Comparison of ENCODE assay signal across 8 cellular contexts in the genomic region with DNA sequence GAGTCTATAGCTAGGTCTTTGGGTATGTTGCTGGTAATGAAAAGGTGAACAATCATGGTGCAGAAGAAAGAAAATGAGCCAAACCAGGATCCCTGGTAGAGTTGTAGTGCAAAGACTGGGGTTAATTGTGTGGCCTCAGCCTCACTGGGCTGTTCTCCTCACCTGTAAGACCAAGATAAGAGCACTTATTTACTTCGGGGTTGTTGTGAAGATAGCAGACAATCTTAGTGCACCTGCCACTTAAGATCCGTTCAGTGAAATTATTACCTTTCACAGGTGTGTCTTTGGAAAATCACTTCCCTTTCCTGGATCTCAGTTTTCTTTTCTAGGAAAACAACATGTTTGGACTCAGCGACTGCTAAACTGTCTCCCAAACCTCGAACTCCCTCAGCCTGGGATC. TPM values are rescaled to one million over a fixed set of nuclear protein-coding genes. Genes with fewer than 3 reads are reported as not detected.
DNase-seq lines count a peak whose midpoint lies in the region; ATAC-seq and TF ChIP-seq lines count a peak whose summit lies in the region.

No MANE protein-coding gene starts in this region.

- H3K79me2 ChIP-seq in mammary epithelial cell (ENCODE audit: insufficient read depth, low read length): no peaks in the 10 kb centered on the region

- in situ Hi-C loops in mammary epithelial cell (cut with MboI; ENCODE audit: low sequenced_read_pairs in 2 of 2): loop anchor here in 1 of 2 donors (5.0 kb wide), 1 partner anchor 508 kb away; no protein-coding TSS in a partner anchor

- 48% methylated on average over 4 of the region's 4 CpGs for WGBS in mammary epithelial cell (ENCODE audit: low coverage, missing lambda C conversion rate)

- H3K27me3 ChIP-seq in A673 (replicated peaks; ENCODE audit: insufficient read depth, low read depth, low read length, poor library complexity) (no peaks in the 10 kb centered on the region), mammary epithelial cell (ENCODE audit: insufficient read depth, low read length) (no peaks in the 10 kb centered on the region), muscle layer of colon (ENCODE audit: control insufficient read depth in 1 of 2, insufficient read depth in 2 of 2, low read length in 2 of 2) (no peaks in the 10 kb centered on the region)

- POLR2A ChIA-PET in A673 (lab: Charles Lee; ENCODE audit: low non-redundant PET): no interaction called here

- BruUV-seq in A673 (replicated peaks; lab: Mats Ljungman, UMichigan) (no TSS peak), mammary epithelial cell (replicated peaks; lab: Mats Ljungman, UMichigan) (no TSS peak)

- H3K36me3 ChIP-seq in A673 (ENCODE audit: insufficient read depth, low read length, poor library complexity, severe bottlenecking): no peaks in the 10 kb centered on the region
- no peaks in the 10 kb centered on the region for H3K36me3 ChIP-seq in mammary epithelial cell (ENCODE audit: insufficient read depth, low read length)
- no peaks in the 10 kb centered on the region for H3K36me3 ChIP-seq in muscle layer of colon (ENCODE audit: insufficient read depth, low read length)

- TF ChIP-seq CTCF in A673 (conservative IDR thresholded peaks at IDR 0.05; ENCODE audit: low read depth, low read length) (no peak), mammary epithelial cell (conservative IDR thresholded peaks at IDR 0.05 in 1 of 2, IDR thresholded peaks at IDR 0.05 in 1 of 2; ENCODE audit: extremely low read depth in 1 of 2, insufficient read depth in 1 of 2, low read depth in 1 of 2, low read length in 2 of 2) (no peak)

- ATAC-seq in GM19324 (IDR thresholded peaks at IDR 0.05; ENCODE audit: low FRiP score, unreplicated experiment): no peak
- ATAC-seq in activated CD4-positive, CD25-positive, alpha-beta regulatory T cell treated with anti-CD3 and anti-CD28 coated beads, Interleukin-2, amount 50 U/mL, for 24 hours: no peak

- CTCF ChIA-PET in A673 (lab: Charles Lee) (no interaction called here), mammary epithelial cell (lab: Charles Lee; ENCODE audit: low non-redundant PET) (no interaction called here)

- H3K4me3 ChIP-seq in A673 (ENCODE audit: low read depth, low read length, poor library complexity, severe bottlenecking) (peak overlapping the region; percentile 46), mammary epithelial cell (replicated peaks in 1 of 3; ENCODE audit: insufficient read depth in 1 of 3, low read depth in 2 of 3, low read length in 3 of 3) (peak overlapping the region; percentile 28 to 62 (median 58)), muscle layer of colon (ENCODE audit: low read depth in 1 of 2, low read length in 2 of 2) (peak overlapping the region; percentile 30 to 85)

- H3K9ac ChIP-seq in mammary epithelial cell (ENCODE audit: insufficient read depth, low read length) (peak overlapping the region; percentile 71), muscle layer of colon (ENCODE audit: low read length) (peak overlapping the region; percentile 93)

- H3K4me1 ChIP-seq in A673 (ENCODE audit: insufficient read depth, low read length, poor library complexity, severe bottlenecking) (no peaks in the 10 kb centered on the region), mammary epithelial cell (ENCODE audit: insufficient read depth, low read length) (peaks cover 14% of the 10 kb centered on the region), muscle layer of colon (ENCODE audit: insufficient read depth, low read length) (peaks cover 8% of the 10 kb centered on the region)

- DNase-seq in A673 (ENCODE audit: low spot score) (no peak), HT-29 (ENCODE audit: low spot score) (peak; percentile 43), mammary epithelial cell (no peak), DMS114 treated with DMSO at 0.1 percent for 48 hours (lab: John Stamatoyannopoulos, UW; ENCODE audit: unreplicated experiment) (no peak), NCI-H526 (lab: John Stamatoyannopoulos, UW) (no peak)

- dilution Hi-C loops in mammary epithelial cell (cut with HindIII; ENCODE audit: low sequenced_read_pairs): no loop called here

- H3K4me2 ChIP-seq in mammary epithelial cell (ENCODE audit: insufficient read depth, low read depth, low read length): peak overlapping the region; percentile 81

- peak overlapping the region; percentile 81 for H2AFZ ChIP-seq in mammary epithelial cell (ENCODE audit: low read depth, low read length)

- no peak overlapping the region for H3K27ac ChIP-seq in A673 (ENCODE audit: low read depth, low read length, poor library complexity, severe bottlenecking)
- H3K27ac ChIP-seq in mammary epithelial cell (ENCODE audit: insufficient read depth, low read depth, low read length): peak overlapping the region; percentile 55
- H3K27ac ChIP-seq in muscle layer of colon (ENCODE audit: low read depth, low read length): peak overlapping the region; percentile 82

- no peaks in the 10 kb centered on the region for H4K20me1 ChIP-seq in mammary epithelial cell (ENCODE audit: insufficient read depth, low read length)

- intact Hi-C loops in A673 (cut with micrococcal nuclease; ENCODE audit: unreplicated experiment): loop anchor here (2.0 kb wide), 1 partner anchor 513 kb away; no protein-coding TSS in a partner anchor
- intact Hi-C loops in mammary epithelial cell (cut with micrococcal nuclease): loop anchor here (1.0 to 10.0 kb wide), 6 partner anchors 209 to 511 kb away; a partner anchor contains a TSS

- no peaks in the 10 kb centered on the region for H3K9me3 ChIP-seq in A673 (ENCODE audit: low read depth, low read length, poor library complexity, severe bottlenecking)
- H3K9me3 ChIP-seq in mammary epithelial cell (replicated peaks; ENCODE audit: insufficient read depth, low read length): no peaks in the 10 kb centered on the region
- no peaks in the 10 kb centered on the region for H3K9me3 ChIP-seq in muscle layer of colon (ENCODE audit: low read length)

RNA-seq across cellular contexts. Expression of a gene that starts 1.3 kb away (rescaled TPM):
- total RNA-seq in A673 (2021) (2.6 and 3.6 TPM in 2 replicates), mammary epithelial cell (10 to 100 TPM; 10.3 to 14.7 TPM)
- 12.6 and 14.2 TPM in 2 replicates for total RNA-seq in HT-29 (2014; rRNA removed; shearing (Covaris generic))
- polyA plus RNA-seq in mammary epithelial cell: 8.0 TPM
- polyA minus RNA-seq in mammary epithelial cell: 22.5 TPM
